22 cellular contexts compared by ENCODE assay signal in genomic region chr17:80204626-80205468, GRCh38. TPM values are rescaled to one million over a fixed set of nuclear protein-coding genes. Genes with fewer than 3 reads are reported as not detected.
DNase-seq lines count a peak whose midpoint lies in the region; ATAC-seq, FAIRE-seq and TF ChIP-seq lines count a peak whose summit lies in the region.
"Had no signal": no experiment of that assay in that cellular context is flagged by ENCODE, and none has a peak within 500 bp of the region (broad histone marks: within the 10 kb centered on the region; RNA-seq: fewer than 3 reads in every experiment).

No MANE protein-coding gene starts in this region.

- H2BK120ac ChIP-seq in H9 (ENCODE audit: low read depth, low read length, poor library complexity, severe bottlenecking), result no peak overlapping the region
- no peak overlapping the region for H2BK120ac ChIP-seq in H1 (replicated peaks; ENCODE audit: low read depth, low read length)

- H3K18ac ChIP-seq in H9 (ENCODE audit: insufficient read length, low read depth, low read length) (no peak overlapping the region), H1 (ENCODE audit: extremely low read depth, low read length) (no peak overlapping the region; the same call in 1 of the 2 replicates)

- H3K4me1 ChIP-seq in H9 (ENCODE audit: insufficient read depth, low read length) (peaks cover 4% of the 10 kb centered on the region; the same call in 1 of the 2 replicates), NT2/D1 (ENCODE audit: insufficient read depth, insufficient read length) (peaks cover 16% of the 10 kb centered on the region), H1 (replicated peaks in 1 of 4; ENCODE audit: control insufficient read depth in 3 of 4, insufficient read depth in 4 of 4, low read length in 3 of 4) (no peaks in the 10 kb centered on the region; a peak in 1 of 7 replicates), adrenal gland (replicated peaks in 1 of 2) (no peaks in the 10 kb centered on the region)

- no peak overlapping the region for H3K4me3 ChIP-seq in NT2/D1 (ENCODE audit: insufficient read length, low read depth)
- no peak overlapping the region for H3K4me3 ChIP-seq in H1 (ENCODE audit: extremely low read depth in 1 of 4, insufficient read depth in 2 of 4, low read depth in 3 of 4, low read length in 4 of 4)
- no peak overlapping the region for H3K4me3 ChIP-seq in adrenal gland
- H3K4me3 ChIP-seq: MG63, SK-N-MC had no signal

- H3K4ac ChIP-seq in H9 (ENCODE audit: low read depth, low read length) (no peak overlapping the region), H1 (replicated peaks; ENCODE audit: insufficient read length, low read depth, low read length) (no peak overlapping the region)

- H4K5ac ChIP-seq in H9 (ENCODE audit: insufficient read length, low read depth, low read length), result no peak overlapping the region
- no peak overlapping the region for H4K5ac ChIP-seq in H1 (ENCODE audit: insufficient read length, low read depth, low read length)

- H3K23me2 ChIP-seq in H9 (ENCODE audit: insufficient read length, low read depth, low read length, poor library complexity, severe bottlenecking), result peaks cover 2% of the 10 kb centered on the region
- H3K23me2 ChIP-seq in H1 (ENCODE audit: low read depth, low read length), result no peaks in the 10 kb centered on the region

- intact Hi-C loops in adrenal gland (cut with DNase I), result no loop called here

- peaks cover 2 to 7% of the 10 kb centered on the region in 2 experiments for H3K4me1 Mint-ChIP-seq in H9
- H3K4me1 Mint-ChIP-seq in stimulated activated effector memory CD8-positive, alpha-beta T cell treated with anti-CD3 and anti-CD28 coated beads, Interleukin-12 subunit alpha, Interleukin-12 subunit beta, amount 100 ng/mL, for 72 hours, result peaks cover 5% of the 10 kb centered on the region
- H3K4me1 Mint-ChIP-seq: IgD-negative memory B cell had no signal

- H3K27ac Mint-ChIP-seq in H9, result peak overlapping the region in 2 of 3 experiments; percentile 62 to 72; a peak in 1 of 7 replicates
- H3K27ac Mint-ChIP-seq in stimulated activated effector memory CD8-positive, alpha-beta T cell treated with anti-CD3 and anti-CD28 coated beads, Interleukin-12 subunit alpha, Interleukin-12 subunit beta, amount 100 ng/mL, for 72 hours, result peak overlapping the region; percentile 74
- H3K27ac Mint-ChIP-seq: IgD-negative memory B cell had no signal

- H2AK5ac ChIP-seq in H9 (ENCODE audit: insufficient read length, low read length) (no peak overlapping the region), H1 (ENCODE audit: low read depth, low read length) (no peak overlapping the region)

- no peak overlapping the region for H3T11ph ChIP-seq in H9 (ENCODE audit: low read length)

- H2BK12ac ChIP-seq in H9 (ENCODE audit: insufficient read length, low read depth, low read length), result no peak overlapping the region
- H2BK12ac ChIP-seq in H1 (ENCODE audit: low read depth, low read length), result no peak overlapping the region

- TF ChIP-seq CTCF in H9 (conservative IDR thresholded peaks at IDR 0.05) (no peak), H1 (IDR thresholded peaks at IDR 0.05; ENCODE audit: control extremely low read depth in 1 of 3, insufficient read depth in 1 of 3, low read depth in 1 of 3, low read length in 3 of 3) (no peak), adrenal gland (IDR thresholded peaks at IDR 0.05) (no peak)

- TF ChIP-seq POLR2A in H1 (IDR thresholded peaks at IDR 0.05; ENCODE audit: control extremely low read depth in 1 of 2, low read depth in 2 of 2, low read length in 2 of 2) (no peak), adrenal gland (IDR thresholded peaks at IDR 0.05) (no peak)

- POLR2A ChIA-PET in H1 (lab: Charles Lee; ENCODE audit: partially characterized antibody), result interaction anchor here (0.7 to 1.7 kb wide), 7 partner anchors 7 to 59 kb away, joined by 3 to 4 read pairs (median 3); partner anchors contain the start of gene EIF4A3

- no peak overlapping the region for H3K4me3 Mint-ChIP-seq in H9
- H3K4me3 Mint-ChIP-seq in stimulated activated effector memory CD8-positive, alpha-beta T cell treated with anti-CD3 and anti-CD28 coated beads, Interleukin-12 subunit alpha, Interleukin-12 subunit beta, amount 100 ng/mL, for 72 hours, result no peak overlapping the region
- H3K4me3 Mint-ChIP-seq: IgD-negative memory B cell had no signal

- H3K9ac ChIP-seq in H9 (ENCODE audit: extremely low read depth, insufficient read length, low read length), result no peak overlapping the region
- peak overlapping the region; percentile 50 for H3K9ac ChIP-seq in NT2/D1 (ENCODE audit: insufficient read length, low read depth)
- 0 out of 7 replicates have a peak overlapping the region, but pooled peaks of 1 of the 4 experiments have one; percentile 13 for H3K9ac ChIP-seq in H1 (replicated peaks in 1 of 4; ENCODE audit: extremely low read depth in 1 of 4, low read depth in 3 of 4, low read length in 3 of 4)

- H4K20me1 ChIP-seq in H9 (ENCODE audit: control insufficient read depth, insufficient read depth, insufficient read length), result no peaks in the 10 kb centered on the region
- H4K20me1 ChIP-seq in H1 (replicated peaks in 1 of 2; ENCODE audit: control insufficient read depth in 1 of 2, insufficient read depth in 2 of 2, low read length in 2 of 2), result peaks cover 0 to 3% of the 10 kb centered on the region in 2 experiments

- H3K36me3 Mint-ChIP-seq in H9 (ENCODE audit: insufficient read depth in 1 of 3, low read depth in 3 of 3), result peaks cover 6 to 8% (median 7%) of the 10 kb centered on the region in 3 experiments; a peak in 6 of 7 replicates
- H3K36me3 Mint-ChIP-seq in stimulated activated effector memory CD8-positive, alpha-beta T cell treated with anti-CD3 and anti-CD28 coated beads, Interleukin-12 subunit alpha, Interleukin-12 subunit beta, amount 100 ng/mL, for 72 hours, result peaks cover 5% of the 10 kb centered on the region
- H3K36me3 Mint-ChIP-seq: IgD-negative memory B cell had no signal

- H2BK15ac ChIP-seq in H9 (ENCODE audit: low read depth, low read length), result no peak overlapping the region
- no peak overlapping the region for H2BK15ac ChIP-seq in H1 (ENCODE audit: low read length)

- DNase-seq in H9 (peak; percentile 36), NT2/D1 (ENCODE audit: low read depth, low spot score) (no peak), H1 (ENCODE audit: low read depth in 1 of 2, low spot score in 2 of 2) (no peak), hepatic stellate cell (ENCODE audit: low spot score) (no peak), adrenal gland (no peak)
- no peak for DNase-seq in stimulated activated effector memory CD8-positive, alpha-beta T cell treated with anti-CD3 and anti-CD28 coated beads, Interleukin-12 subunit alpha, Interleukin-12 subunit beta, amount 100 ng/mL, for 72 hours (ENCODE audit: low spot score in 2 of 2)
- DNase-seq: AML-193, Kasumi-1, MG63, NCI-H1048, NCI-H1436 treated with DMSO at 0.1 percent for 48 hours, NCI-H2029, NCI-H446, NCI-H526 treated with DMSO at 0.1 percent for 48 hours, SHP77 had no signal

- H3K4me2 ChIP-seq in H9 (ENCODE audit: insufficient read depth, insufficient read length, low read length) (no peak overlapping the region), H1 (ENCODE audit: insufficient read depth in 1 of 2, low read depth in 2 of 2, low read length in 2 of 2) (no peak overlapping the region)

- FAIRE-seq in H1 (lab: Jason Lieb, UNC), result no peak
- FAIRE-seq: G401.6 had no signal

- no peaks in the 10 kb centered on the region for H3K79me2 ChIP-seq in H9 (ENCODE audit: insufficient read depth, low read length)
- H3K79me2 ChIP-seq in H1 (ENCODE audit: control insufficient read depth in 1 of 2, insufficient read depth in 2 of 2, low read length in 2 of 2), result no peaks in the 10 kb centered on the region

- H3K9me3 ChIP-seq in H9 (ENCODE audit: control insufficient read depth, low read depth, low read length) (no peaks in the 10 kb centered on the region), NT2/D1 (ENCODE audit: insufficient read depth, low read length) (no peaks in the 10 kb centered on the region), H1 (ENCODE audit: insufficient read depth in 2 of 2, low read depth in 1 of 2, low read length in 1 of 2) (peaks cover 0 to 2% of the 10 kb centered on the region in 2 experiments; a peak in 1 of 4 replicates), adrenal gland (replicated peaks in 1 of 3) (no peaks in the 10 kb centered on the region)
- H3K9me3 ChIP-seq: MG63 had no signal

- H4K91ac ChIP-seq in H9 (ENCODE audit: insufficient read length, low read depth, low read length) (no peak overlapping the region), H1 (replicated peaks; ENCODE audit: insufficient read length, low read length) (no peak overlapping the region)

- H3K27ac ChIP-seq in H9 (ENCODE audit: insufficient read length, low read depth, low read length), result no peak overlapping the region
- H3K27ac ChIP-seq in H1 (ENCODE audit: low read depth, low read length), result peak overlapping the region; percentile 4; the same call in 1 of the 2 replicates
- no peak overlapping the region for H3K27ac ChIP-seq in adrenal gland
- H3K27ac ChIP-seq: C4-2B, HL-60, SK-N-MC had no signal

- H3K27me3 Mint-ChIP-seq in H9 (ENCODE audit: low read depth), result peaks cover 2% of the 10 kb centered on the region; the same call in 1 of the 2 replicates
- H3K27me3 Mint-ChIP-seq: IgD-negative memory B cell had no signal

- H3K23ac ChIP-seq in H9 (ENCODE audit: insufficient read length, low read depth, low read length) (no peak overlapping the region), H1 (ENCODE audit: insufficient read length) (no peak overlapping the region)

- H2BK5ac ChIP-seq in H9 (ENCODE audit: insufficient read length, low read length) (no peak overlapping the region), H1 (ENCODE audit: low read depth, low read length) (0 out of 2 replicates have a peak overlapping the region, but pooled peaks have one; percentile 56)

- CTCF ChIA-PET in H1 (lab: Charles Lee; ENCODE audit: partially characterized antibody), result interaction anchor here (0.6 to 9.0 kb wide), 8 partner anchors 11 to 122 kb away, joined by 3 to 90 read pairs (median 4); no protein-coding TSS in a partner anchor

- H3K9me3 Mint-ChIP-seq in H9, result 0 out of 5 replicates have a peak, but pooled peaks cover 0 to 2% of the 10 kb centered on the region in 2 experiments
- H3K9me3 Mint-ChIP-seq in stimulated activated effector memory CD8-positive, alpha-beta T cell treated with anti-CD3 and anti-CD28 coated beads, Interleukin-12 subunit alpha, Interleukin-12 subunit beta, amount 100 ng/mL, for 72 hours, result no peaks in the 10 kb centered on the region
- H3K9me3 Mint-ChIP-seq: IgD-negative memory B cell had no signal

- H3K14ac ChIP-seq in H9 (ENCODE audit: insufficient read depth, low read length) (no peak overlapping the region), H1 (ENCODE audit: insufficient read length) (no peak overlapping the region)

- no peak for ATAC-seq in stimulated activated effector memory CD8-positive, alpha-beta T cell treated with anti-CD3 and anti-CD28 coated beads, Interleukin-12 subunit alpha, Interleukin-12 subunit beta, amount 100 ng/mL, for 72 hours
- ATAC-seq in SK-N-SH treated with all-trans-retinoic acid at 6 μM for 48 hours, result no peak; the same call in 1 of the 3 replicates

- no peak for TF ChIP-seq EP300 in H1 (IDR thresholded peaks at IDR 0.05; ENCODE audit: borderline replicate concordance in 1 of 2, low read depth in 2 of 2, low read length in 2 of 2)

- no peaks in the 10 kb centered on the region for H3K27me3 ChIP-seq in H9 (ENCODE audit: insufficient read depth, low read length)
- H3K27me3 ChIP-seq in NT2/D1 (ENCODE audit: insufficient read depth, insufficient read length), result no peaks in the 10 kb centered on the region
- no peaks in the 10 kb centered on the region for H3K27me3 ChIP-seq in H1 (replicated peaks in 1 of 4; ENCODE audit: control insufficient read depth in 3 of 4, extremely low read depth in 1 of 4, insufficient read depth in 3 of 4, low read length in 3 of 4)
- no peaks in the 10 kb centered on the region for H3K27me3 ChIP-seq in adrenal gland
- H3K27me3 ChIP-seq: MG63 had no signal

- no peak overlapping the region for H3K56ac ChIP-seq in H9 (ENCODE audit: insufficient read length, low read depth, low read length)
- H3K56ac ChIP-seq in H1 (replicated peaks; ENCODE audit: insufficient read length, low read depth, low read length), result no peak overlapping the region

- H4K8ac ChIP-seq in H9 (replicated peaks; ENCODE audit: insufficient read length, low read depth, low read length), result no peak overlapping the region
- H4K8ac ChIP-seq in H1 (ENCODE audit: extremely low read depth, insufficient read depth, low read length), result 0 out of 2 replicates have a peak overlapping the region, but pooled peaks have one; percentile 28

- H2AFZ ChIP-seq in H9 (ENCODE audit: low read length) (no peak overlapping the region), H1 (ENCODE audit: low read length) (no peak overlapping the region)

- TF ChIP-seq RAD21 in H1 (IDR thresholded peaks at IDR 0.05 in 1 of 2, conservative IDR thresholded peaks at IDR 0.05 in 1 of 2; ENCODE audit: low read depth in 2 of 2, low read length in 2 of 2), result no peak

- H3K79me1 ChIP-seq in H9 (ENCODE audit: insufficient read depth, low read depth, low read length, poor library complexity, severe bottlenecking), result no peaks in the 10 kb centered on the region
- no peaks in the 10 kb centered on the region for H3K79me1 ChIP-seq in H1 (ENCODE audit: low read depth, low read length)

- no CpG with 5 or more reads among the region's 19 CpGs for WGBS in H9 (ENCODE audit: extremely low coverage, insufficient read length, low lambda C conversion rate)
- WGBS in H1 (ENCODE audit: extremely low coverage in 1 of 2, insufficient coverage in 1 of 2, insufficient read length in 1 of 2, insufficient replicate concordance in 2 of 2, low coverage in 1 of 2, low lambda C conversion rate in 2 of 2, missing lambda C conversion rate in 1 of 2), 2 experiments, result 86% methylated on average over 12 of the region's 19 CpGs; no CpG with 5 or more reads in 1 of the 2 experiments
- 82 to 90% (median 88%) methylated on average over 15 to 19 of the region's 19 CpGs for WGBS in adrenal gland, 4 donors

- H3K36me3 ChIP-seq in NT2/D1 (ENCODE audit: insufficient read depth, insufficient read length, low read length), result peaks cover 24% of the 10 kb centered on the region
- no peaks in the 10 kb centered on the region for H3K36me3 ChIP-seq in H1 (ENCODE audit: control insufficient read depth in 2 of 4, insufficient read depth in 4 of 4, low read length in 3 of 4)
- peaks cover 0 to 16% of the 10 kb centered on the region in 2 donors for H3K36me3 ChIP-seq in adrenal gland (replicated peaks in 1 of 2)

- H2BK20ac ChIP-seq in H9 (ENCODE audit: low read depth, low read length, poor library complexity, severe bottlenecking), result no peak overlapping the region
- H2BK20ac ChIP-seq in H1 (ENCODE audit: low read length), result no peak overlapping the region

RNA-seq across cellular contexts. Expression of gene SGSH, which starts 15.3 kb away (rescaled TPM):
- total RNA-seq in H9 (2021), result 19.8 and 21.6 TPM in 2 replicates
- 15.6 and 19.6 TPM in 2 replicates for total RNA-seq in H1 (2021; fragmentation: NEBNext Ultra II Directional; extraction: Animal tissue kit (Norgen Biotek cat#: 25700))
- 18.0 and 39.2 TPM in 2 replicates for polyA plus RNA-seq in H1 (2011; rRNA removed)
- polyA plus RNA-seq in H1 (2011; cell fraction: cytosol; rRNA removed), result 15.0 TPM
- polyA plus RNA-seq in H1 (2011; cell fraction: nucleus; rRNA removed), result 67.1 TPM
- 12.4 to 20.3 TPM (median 15.5 TPM) in 4 replicates for polyA plus RNA-seq in H1 (2012, experiment 1 of 2)
- polyA plus RNA-seq in H1 (2012, experiment 2 of 2), result 9.4 TPM
- 15.4 TPM for polyA plus RNA-seq in H1 (2013, experiment 1 of 2)
- 14.5 TPM for polyA plus RNA-seq in H1 (2013, experiment 2 of 2)
- polyA minus RNA-seq in H1 (2011; rRNA and poly(A)+ RNA removed), result 7.3 and 12.8 TPM in 2 replicates
- polyA minus RNA-seq in H1 (2011; cell fraction: cytosol; rRNA and poly(A)+ RNA removed), result 10.8 TPM
- polyA minus RNA-seq in H1 (2011; cell fraction: nucleus; rRNA and poly(A)+ RNA removed), result 22.3 TPM
- total RNA-seq in adrenal gland, result 100 to 1,000 TPM in 4 of 8 donors, 10 to 100 TPM in 4; 48.0 to 194 (median 89.3) TPM
- polyA plus RNA-seq in adrenal gland, result 100 to 1,000 TPM in 2 of 3 donors, 10 to 100 TPM in 1; 33.3 to 167 (median 136) TPM

RNA-seq across cellular contexts. Expression of gene SLC26A11, which starts 15.4 kb away (rescaled TPM):
- total RNA-seq in H9 (2021) (24.0 and 26.5 TPM in 2 replicates), adrenal gland (100 to 1,000 TPM in 1 of 8 donors, 10 to 100 TPM in 7; 27.0 to 101 (median 50.5) TPM)
- total RNA-seq in H1 (2021; fragmentation: NEBNext Ultra II Directional; extraction: Animal tissue kit (Norgen Biotek cat#: 25700)), result 15.5 and 18.2 TPM in 2 replicates
- polyA plus RNA-seq in H1 (2011; rRNA removed) (25.9 and 36.4 TPM in 2 replicates), adrenal gland (10 to 100 TPM; 14.0 to 78.3 (median 58.2) TPM)
- 17.5 TPM for polyA plus RNA-seq in H1 (2011; cell fraction: cytosol; rRNA removed)
- polyA plus RNA-seq in H1 (2011; cell fraction: nucleus; rRNA removed), result 102 TPM
- polyA plus RNA-seq in H1 (2012, experiment 1 of 2), result 15.1 to 18.1 TPM (median 17.1 TPM) in 4 replicates
- 14.0 TPM for polyA plus RNA-seq in H1 (2012, experiment 2 of 2)
- 17.1 TPM for polyA plus RNA-seq in H1 (2013, experiment 1 of 2)
- 15.3 TPM for polyA plus RNA-seq in H1 (2013, experiment 2 of 2)
- polyA minus RNA-seq in H1 (2011; rRNA and poly(A)+ RNA removed), result 11.4 and 14.1 TPM in 2 replicates
- polyA minus RNA-seq in H1 (2011; cell fraction: cytosol; rRNA and poly(A)+ RNA removed), result 6.9 TPM
- polyA minus RNA-seq in H1 (2011; cell fraction: nucleus; rRNA and poly(A)+ RNA removed), result 34.6 TPM

RNA-seq across cellular contexts. Expression of gene CARD14, which starts 35.0 kb away (rescaled TPM):
- total RNA-seq in H9 (2021) (0.24 and 0.35 TPM in 2 replicates), adrenal gland (1 to 10 TPM in 6 of 8 donors, under 1 TPM in 2; 0.30 to 3.4 (median 1.8) TPM)
- total RNA-seq in H1 (2021; fragmentation: NEBNext Ultra II Directional; extraction: Animal tissue kit (Norgen Biotek cat#: 25700)), result not detected in 2 replicates
- polyA plus RNA-seq in H1 (2011; rRNA removed) (0.08 and 0.16 TPM in 2 replicates), adrenal gland (1 to 10 TPM in 1 of 3 donors, under 1 TPM in 2; 0.72 to 1.1 (median 0.81) TPM)
- polyA plus RNA-seq in H1 (2011; cell fraction: cytosol; rRNA removed), result 0.22 TPM
- 0.50 TPM for polyA plus RNA-seq in H1 (2011; cell fraction: nucleus; rRNA removed)
- 0.28 to 0.57 TPM (median 0.48 TPM) in 4 replicates for polyA plus RNA-seq in H1 (2012, experiment 1 of 2)
- 0.24 TPM for polyA plus RNA-seq in H1 (2012, experiment 2 of 2)
- 0.02 TPM for polyA plus RNA-seq in H1 (2013, experiment 1 of 2)
- 0.06 TPM for polyA plus RNA-seq in H1 (2013, experiment 2 of 2)
- polyA minus RNA-seq in H1 (2011; rRNA and poly(A)+ RNA removed), result 0.20 and 1.1 TPM in 2 replicates
- polyA minus RNA-seq in H1 (2011; cell fraction: cytosol; rRNA and poly(A)+ RNA removed), result 1.8 TPM
- polyA minus RNA-seq in H1 (2011; cell fraction: nucleus; rRNA and poly(A)+ RNA removed), result 0.50 TPM
- total RNA-seq: HT1080 had no signal
- polyA plus RNA-seq: IgD-negative memory B cell had no signal

RNA-seq across cellular contexts. Expression of gene RNF213, which starts 55.8 kb away (rescaled TPM):
- total RNA-seq in H9 (2021) (32.5 and 34.3 TPM in 2 replicates), adrenal gland (100 to 1,000 TPM in 7 of 8 donors, 10 to 100 TPM in 1; 77.5 to 182 (median 135) TPM)
- 62.1 and 62.8 TPM in 2 replicates for total RNA-seq in H1 (2021; fragmentation: NEBNext Ultra II Directional; extraction: Animal tissue kit (Norgen Biotek cat#: 25700))
- polyA plus RNA-seq in H1 (2011; rRNA removed) (30.4 and 33.8 TPM in 2 replicates), adrenal gland (100 to 1,000 TPM in 1 of 3 donors, 10 to 100 TPM in 2; 51.1 to 123 (median 78.2) TPM)
- polyA plus RNA-seq in H1 (2011; cell fraction: cytosol; rRNA removed), result 29.3 TPM
- polyA plus RNA-seq in H1 (2011; cell fraction: nucleus; rRNA removed), result 278 TPM
- polyA plus RNA-seq in H1 (2012, experiment 1 of 2), result 41.4 to 55.4 TPM (median 46.9 TPM) in 4 replicates
- polyA plus RNA-seq in H1 (2012, experiment 2 of 2), result 4.1 TPM
- 26.5 TPM for polyA plus RNA-seq in H1 (2013, experiment 1 of 2)
- polyA plus RNA-seq in H1 (2013, experiment 2 of 2), result 21.3 TPM
- polyA minus RNA-seq in H1 (2011; rRNA and poly(A)+ RNA removed), result 118 and 169 TPM in 2 replicates
- 76.0 TPM for polyA minus RNA-seq in H1 (2011; cell fraction: cytosol; rRNA and poly(A)+ RNA removed)
- polyA minus RNA-seq in H1 (2011; cell fraction: nucleus; rRNA and poly(A)+ RNA removed), result 166 TPM

RNA-seq across cellular contexts. Expression of gene EIF4A3, which starts 57.9 kb away (rescaled TPM):
- total RNA-seq in H9 (2021) (162 and 168 TPM in 2 replicates), adrenal gland (100 to 1,000 TPM in 2 of 8 donors, 10 to 100 TPM in 6; 31.0 to 161 (median 81.0) TPM)
- 146 and 155 TPM in 2 replicates for total RNA-seq in H1 (2021; fragmentation: NEBNext Ultra II Directional; extraction: Animal tissue kit (Norgen Biotek cat#: 25700))
- polyA plus RNA-seq in H1 (2011; rRNA removed) (99.1 and 142 TPM in 2 replicates), adrenal gland (100 to 1,000 TPM in 1 of 3 donors, 10 to 100 TPM in 2; 31.2 to 146 (median 35.5) TPM)
- 140 TPM for polyA plus RNA-seq in H1 (2011; cell fraction: cytosol; rRNA removed)
- polyA plus RNA-seq in H1 (2011; cell fraction: nucleus; rRNA removed), result 77.5 TPM
- polyA plus RNA-seq in H1 (2012, experiment 1 of 2), result 156 to 184 TPM (median 166 TPM) in 4 replicates
- polyA plus RNA-seq in H1 (2012, experiment 2 of 2), result 48.6 TPM
- 81.9 TPM for polyA plus RNA-seq in H1 (2013, experiment 1 of 2)
- polyA plus RNA-seq in H1 (2013, experiment 2 of 2), result 84.3 TPM
- 108 and 113 TPM in 2 replicates for polyA minus RNA-seq in H1 (2011; rRNA and poly(A)+ RNA removed)
- polyA minus RNA-seq in H1 (2011; cell fraction: cytosol; rRNA and poly(A)+ RNA removed), result 61.2 TPM
- 42.7 TPM for polyA minus RNA-seq in H1 (2011; cell fraction: nucleus; rRNA and poly(A)+ RNA removed)
